In the genomic region with DNA sequence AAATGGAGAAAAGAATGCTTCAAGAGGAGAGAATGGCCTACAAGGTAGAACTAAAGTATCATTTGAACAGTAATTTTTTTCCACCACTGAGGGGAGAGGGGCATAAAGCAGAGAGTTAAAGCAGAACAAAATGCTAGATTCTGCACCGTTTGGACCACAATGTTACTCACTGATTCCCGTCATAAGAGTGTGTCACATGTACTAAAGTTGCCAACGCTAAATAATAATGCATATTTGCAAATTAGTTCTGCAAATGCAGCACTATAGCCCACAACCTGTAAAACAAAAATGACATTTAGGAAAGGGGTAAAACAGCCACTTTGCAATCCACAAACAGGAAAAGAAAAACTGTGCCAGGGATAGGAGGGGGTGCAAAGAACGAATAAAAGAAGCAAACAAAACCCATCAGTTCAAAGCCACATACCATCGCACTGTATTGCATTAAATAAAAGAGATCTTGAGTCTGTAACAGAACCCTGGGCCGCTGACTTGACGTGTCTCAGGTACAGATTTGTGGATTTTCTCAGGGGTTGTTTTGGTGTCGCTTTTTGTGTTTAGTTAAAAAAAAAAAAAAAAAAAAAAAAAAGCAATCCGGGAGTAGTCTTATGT, we compare ENCODE assay signal across 1 cellular context.
TF ChIP-seq lines count a peak whose summit lies in the region.

No MANE protein-coding gene starts in this region.

TF ChIP-seq in H1, 55 proteins besides CTCF, POLR2A, EP300 and RAD21 (continued from another document):
- no peak for TF ChIP-seq TAF7 (optimal IDR thresholded peaks at IDR 0.05; ENCODE audit: borderline replicate concordance, low read depth, low read length)
- TF ChIP-seq ZNF274 (IDR thresholded peaks at IDR 0.05; ENCODE audit: borderline replicate concordance, extremely low read depth, low read length), result no peak
- no peak for TF ChIP-seq KDM5A (IDR thresholded peaks at IDR 0.05; ENCODE audit: low read length)
